In the genomic region with DNA sequence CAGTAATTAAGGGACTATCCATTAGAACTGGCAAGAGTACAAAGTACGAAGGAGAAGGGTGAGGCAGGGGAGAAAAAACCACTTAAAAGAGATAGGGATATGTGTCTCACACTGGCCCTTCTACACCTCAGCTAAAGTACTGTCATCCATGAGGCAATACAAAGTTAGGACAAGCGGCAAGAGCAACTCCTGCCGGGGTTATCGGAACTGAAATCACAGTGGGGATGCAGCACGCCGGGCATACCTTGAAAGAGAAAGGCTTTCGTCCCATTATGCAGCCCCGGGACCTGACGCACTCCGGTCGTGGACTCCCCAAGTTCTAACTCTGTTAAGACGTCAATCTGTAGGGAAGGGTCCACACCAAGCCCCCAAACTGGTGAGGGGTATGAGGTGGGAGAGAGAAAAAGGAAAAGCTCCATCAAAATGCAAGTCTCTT, we compare ENCODE assay signal across 8 cellular contexts. TPM values are rescaled to one million over a fixed set of nuclear protein-coding genes. Genes with fewer than 3 reads are reported as not detected.
DNase-seq lines count a peak whose midpoint lies in the region; ATAC-seq and TF ChIP-seq lines count a peak whose summit lies in the region.

No MANE protein-coding gene starts in this region.

- ATAC-seq in GM18511 (IDR thresholded peaks at IDR 0.05; ENCODE audit: unreplicated experiment): peak; percentile 14
- ATAC-seq in PC-3: no peak
- peak; percentile 8 for ATAC-seq in central memory CD8-positive, alpha-beta T cell (replicated peaks; ENCODE audit: extremely low read depth, poor library complexity, severe bottlenecking)
- ATAC-seq in naive thymus-derived CD4-positive, alpha-beta T cell: peak; percentile 8
- ATAC-seq in HG02678 (IDR thresholded peaks at IDR 0.05; ENCODE audit: unreplicated experiment): no peak
- no peak for ATAC-seq in GM18909 (IDR thresholded peaks at IDR 0.05; ENCODE audit: poor library complexity, unreplicated experiment)

- no TSS peak for BruUV-seq in PC-3 (replicated peaks; lab: Mats Ljungman, UMichigan)

- peaks cover 8% of the 10 kb centered on the region for H3K36me3 Mint-ChIP-seq in central memory CD8-positive, alpha-beta T cell (ENCODE audit: insufficient read depth)
- H3K36me3 Mint-ChIP-seq in naive thymus-derived CD4-positive, alpha-beta T cell: peaks cover 11 to 25% (median 12%) of the 10 kb centered on the region in 5 donors

- no peak overlapping the region for H3K27ac ChIP-seq in PC-3 (ENCODE audit: low read length)
- H3K27ac ChIP-seq in naive thymus-derived CD4-positive, alpha-beta T cell (ENCODE audit: low read depth, low read length): peak overlapping the region; percentile 78

- no peak for DNase-seq in PC-3
- DNase-seq in central memory CD8-positive, alpha-beta T cell (ENCODE audit: low spot score in 2 of 2): no peak
- DNase-seq in naive thymus-derived CD4-positive, alpha-beta T cell: peak in 8 of 9 donors; percentile 6 to 32 (median 25)
- DNase-seq in glomerular visceral epithelial cell (ENCODE audit: extremely low spot score): no peak
- no peak for DNase-seq in ureter (ENCODE audit: low spot score)

- H3F3A ChIP-seq in PC-3 (ENCODE audit: low read length, unreplicated experiment): no peaks in the 10 kb centered on the region

- TF ChIP-seq CTCF in PC-3 (conservative IDR thresholded peaks at IDR 0.05; ENCODE audit: low read depth, low read length): no peak

- intact Hi-C loops in PC-3 (cut with micrococcal nuclease): loop anchor here (1.0 kb wide), 1 partner anchor 860 kb away; no protein-coding TSS in a partner anchor
- intact Hi-C loops in naive thymus-derived CD4-positive, alpha-beta T cell (cut with micrococcal nuclease): loop anchor here (1.0 to 5.0 kb wide), 8 partner anchors 11 to 343 kb away; no protein-coding TSS in a partner anchor

- H3K9me2 ChIP-seq in PC-3 (replicated peaks; ENCODE audit: low read length): no peaks in the 10 kb centered on the region

- no peaks in the 10 kb centered on the region for H3K9me3 Mint-ChIP-seq in central memory CD8-positive, alpha-beta T cell
- peaks cover under 1 to 30% (median 17%) of the 10 kb centered on the region in 11 donors for H3K9me3 Mint-ChIP-seq in naive thymus-derived CD4-positive, alpha-beta T cell

- no peaks in the 10 kb centered on the region for H3K9me3 ChIP-seq in PC-3 (ENCODE audit: low read length)
- H3K9me3 ChIP-seq in naive thymus-derived CD4-positive, alpha-beta T cell (ENCODE audit: control insufficient read depth in 2 of 3, low read length in 3 of 3): no peaks in the 10 kb centered on the region

- H3K4me3 ChIP-seq in PC-3 (ENCODE audit: low read length): peak overlapping the region; percentile 69
- peak overlapping the region; percentile 58 for H3K4me3 ChIP-seq in naive thymus-derived CD4-positive, alpha-beta T cell (ENCODE audit: low read length)

- no peaks in the 10 kb centered on the region for H3K79me2 ChIP-seq in PC-3 (ENCODE audit: low read length)

- peak overlapping the region; percentile 97 for H3K4me2 ChIP-seq in PC-3 (ENCODE audit: low read length)

- H3K27ac Mint-ChIP-seq in central memory CD8-positive, alpha-beta T cell (ENCODE audit: low read depth): peak overlapping the region; percentile 94
- peak overlapping the region; percentile 82 to 95 (median 89) for H3K27ac Mint-ChIP-seq in naive thymus-derived CD4-positive, alpha-beta T cell

- H3K4me1 ChIP-seq in PC-3 (ENCODE audit: insufficient read depth, low read length): peaks cover 15% of the 10 kb centered on the region
- H3K4me1 ChIP-seq in naive thymus-derived CD4-positive, alpha-beta T cell (ENCODE audit: control insufficient read depth in 2 of 2, insufficient read depth in 2 of 2, low read length in 2 of 2): peaks cover 7 to 12% of the 10 kb centered on the region in 2 donors

- H3K4me1 Mint-ChIP-seq in central memory CD8-positive, alpha-beta T cell: peaks cover 35% of the 10 kb centered on the region
- H3K4me1 Mint-ChIP-seq in naive thymus-derived CD4-positive, alpha-beta T cell: peaks cover 20 to 52% (median 41%) of the 10 kb centered on the region in 7 donors

- peaks cover 76% of the 10 kb centered on the region for H3K27me3 ChIP-seq in PC-3 (ENCODE audit: low read length)
- no peaks in the 10 kb centered on the region for H3K27me3 ChIP-seq in naive thymus-derived CD4-positive, alpha-beta T cell (ENCODE audit: control insufficient read depth in 2 of 2, insufficient read depth in 2 of 2, low read length in 2 of 2)

- POLR2A ChIA-PET in PC-3 (lab: Charles Lee; ENCODE audit: unreplicated experiment): interaction anchor here (0.6 to 0.7 kb wide), 2 partner anchors 144 to 1475 kb away, joined by 7 read pairs; no protein-coding TSS in a partner anchor
- POLR2A ChIA-PET in naive thymus-derived CD4-positive, alpha-beta T cell (lab: Charles Lee): interaction anchor here (0.7 to 7.4 kb wide), 22 partner anchors 10 to 103 kb away, joined by 3 to 81 read pairs (median 6); no protein-coding TSS in a partner anchor

- H3K4me3 Mint-ChIP-seq in central memory CD8-positive, alpha-beta T cell: peak overlapping the region; percentile 93
- H3K4me3 Mint-ChIP-seq in naive thymus-derived CD4-positive, alpha-beta T cell: peak overlapping the region; percentile 91 to 100 (median 96)

- H4K20me1 ChIP-seq in PC-3 (ENCODE audit: low read length): no peaks in the 10 kb centered on the region

- H3K36me3 ChIP-seq in PC-3 (ENCODE audit: low read depth, low read length): no peaks in the 10 kb centered on the region
- H3K36me3 ChIP-seq in naive thymus-derived CD4-positive, alpha-beta T cell (ENCODE audit: control insufficient read depth in 2 of 3, insufficient read depth in 3 of 3, low read length in 3 of 3): peaks cover 0 to 11% (median 0%) of the 10 kb centered on the region in 3 experiments

- H2AFZ ChIP-seq in PC-3 (ENCODE audit: low read length): no peak overlapping the region; the same call in 1 of the 2 replicates

- no peak overlapping the region for H3K9ac ChIP-seq in PC-3 (ENCODE audit: low read length)

- CTCF ChIA-PET in PC-3 (lab: Charles Lee): no interaction called here
- CTCF ChIA-PET in naive thymus-derived CD4-positive, alpha-beta T cell (lab: Charles Lee): interaction anchor here (0.6 to 7.5 kb wide), 12 partner anchors 12 to 111 kb away, joined by 3 to 99 read pairs (median 11); no protein-coding TSS in a partner anchor

- peaks cover 31% of the 10 kb centered on the region for H3K27me3 Mint-ChIP-seq in central memory CD8-positive, alpha-beta T cell
- peaks cover 0 to 44% (median 23%) of the 10 kb centered on the region in 5 donors for H3K27me3 Mint-ChIP-seq in naive thymus-derived CD4-positive, alpha-beta T cell

RNA-seq across cellular contexts. Expression of gene NELL2, which starts 1.1 kb away (rescaled TPM):
- total RNA-seq in PC-3 (2014; rRNA removed) (0.80 TPM in 1 of 2 replicates, not detected in the other), ureter (8.1 TPM)
- total RNA-seq in naive thymus-derived CD4-positive, alpha-beta T cell: 100 to 1,000 TPM in 4 of 5 experiments, 10 to 100 TPM in 1; 60.9 to 414 (median 228) TPM
- 100 to 1,000 TPM; 152 to 252 TPM for polyA plus RNA-seq in naive thymus-derived CD4-positive, alpha-beta T cell

Comparison
In these comparisons a context has a peak if more than half of its experiments do, and no peak if none do; other contexts are left out.
1. ATAC-seq: peak in GM18511 (single experiment), central memory CD8-positive, alpha-beta T cell (single experiment) and naive thymus-derived CD4-positive, alpha-beta T cell (single experiment); none in PC-3 (single experiment), HG02678 (single experiment) and GM18909 (single experiment).
2. DNase-seq: peak in naive thymus-derived CD4-positive, alpha-beta T cell (8 of 9); none in PC-3 (single experiment), central memory CD8-positive, alpha-beta T cell (0 of 2), glomerular visceral epithelial cell (single experiment) and ureter (single experiment).